ENCODE assay signal across 14 cellular contexts in genomic region chr3:49566312-49566711, GRCh38. TPM values are rescaled to one million over a fixed set of nuclear protein-coding genes. Genes with fewer than 3 reads are reported as not detected.
A peak's percentile ranks its signal among the peaks of the same experiment; 100 is the strongest.
DNase-seq lines count a peak whose midpoint lies in the region; ATAC-seq, FAIRE-seq and TF ChIP-seq lines count a peak whose summit lies in the region.
"Had no signal": no experiment of that assay in that cellular context is flagged by ENCODE, and none has a peak within 500 bp of the region (broad histone marks: within the 10 kb centered on the region; RNA-seq: fewer than 3 reads in every experiment).

No MANE protein-coding gene starts in this region.

- DNase-seq in IMR-90, result no peak
- peak; percentile 2 for DNase-seq in astrocyte (ENCODE audit: low read depth)
- DNase-seq in hepatocyte (ENCODE audit: low spot score), result no peak
- DNase-seq in immature natural killer cell, result no peak
- DNase-seq in NCI-H524 (lab: John Stamatoyannopoulos, UW), result no peak
- DNase-seq: activated B cell treated with CpG ODN at 0.5 μM for 24 hours; central memory CD4-positive, alpha-beta T cell; left cardiac atrium had no signal

- H3K27ac ChIP-seq in DOHH2 (ENCODE audit: low read depth, low read length) (no peak overlapping the region), IMR-90 (ENCODE audit: insufficient read depth, low read length) (no peak overlapping the region), astrocyte (ENCODE audit: low read depth, low read length) (no peak overlapping the region), liver (ENCODE audit: low read depth in 1 of 2, low read length in 2 of 2) (no peak overlapping the region), hepatocyte (no peak overlapping the region)
- H3K27ac ChIP-seq: neutrophil had no signal

- no peak overlapping the region for H3K4me3 Mint-ChIP-seq in astrocyte (ENCODE audit: unreplicated experiment)
- H3K4me3 Mint-ChIP-seq in immature natural killer cell, result no peak overlapping the region
- H3K4me3 Mint-ChIP-seq: activated B cell treated with CpG ODN at 0.5 μM for 24 hours had no signal

- TF ChIP-seq RAD21 in IMR-90 (IDR thresholded peaks at IDR 0.05; ENCODE audit: low read length) (0 out of 2 replicates have a peak, but pooled peaks have one; percentile 20), liver (IDR thresholded peaks at IDR 0.05) (peak in 1 of 2 donors; percentile 58)

- H3K4me3 ChIP-seq in DOHH2 (ENCODE audit: low read length), result no peak overlapping the region
- H3K4me3 ChIP-seq in IMR-90 (ENCODE audit: insufficient read depth, low read depth, low read length), result no peak overlapping the region
- no peak overlapping the region for H3K4me3 ChIP-seq in astrocyte (ENCODE audit: insufficient read depth, low read depth, low read length)
- H3K4me3 ChIP-seq in liver (ENCODE audit: low read depth in 1 of 3, low read length in 3 of 3), result no peak overlapping the region
- no peak overlapping the region for H3K4me3 ChIP-seq in hepatocyte

- H2AK9ac ChIP-seq in IMR-90 (replicated peaks; ENCODE audit: low read depth, low read length, poor library complexity), result no peak overlapping the region

- no peaks in the 10 kb centered on the region for H3F3A ChIP-seq in DOHH2 (ENCODE audit: control insufficient read depth, insufficient read depth)

- no peak overlapping the region for H2BK120ac ChIP-seq in IMR-90 (ENCODE audit: low read depth, low read length)

- no peak for FAIRE-seq in astrocyte (lab: Jason Lieb, UNC)

- H3K4me1 ChIP-seq in DOHH2 (ENCODE audit: control insufficient read depth, low read length) (no peaks in the 10 kb centered on the region), IMR-90 (ENCODE audit: control insufficient read depth, insufficient read depth, low read length) (no peaks in the 10 kb centered on the region), astrocyte (ENCODE audit: insufficient read depth, low read length) (no peaks in the 10 kb centered on the region), liver (ENCODE audit: control insufficient read depth in 4 of 4, insufficient read depth in 4 of 4, low read length in 3 of 4) (peaks cover 2 to 9% (median 6%) of the 10 kb centered on the region in 4 donors), hepatocyte (ENCODE audit: insufficient read depth) (no peaks in the 10 kb centered on the region)

- H4K5ac ChIP-seq in IMR-90 (ENCODE audit: low read depth, low read length), result no peak overlapping the region

- dilution Hi-C loops in IMR-90 (cut with HindIII; ENCODE audit: low sequenced_read_pairs, unreplicated experiment), result no loop called here

- H3K4me2 ChIP-seq in DOHH2 (ENCODE audit: low read length), result no peak overlapping the region
- no peak overlapping the region for H3K4me2 ChIP-seq in IMR-90 (ENCODE audit: low read depth, low read length)
- H3K4me2 ChIP-seq in astrocyte (ENCODE audit: low read length), result no peak overlapping the region
- H3K4me2 ChIP-seq in hepatocyte, result no peak overlapping the region

- no TSS peak for BruUV-seq in IMR-90 (replicated peaks; lab: Mats Ljungman, UMichigan)

- H3K9me3 ChIP-seq in DOHH2 (ENCODE audit: control insufficient read depth, insufficient read depth, low read length) (no peaks in the 10 kb centered on the region), IMR-90 (ENCODE audit: control insufficient read depth, insufficient read depth, low read length) (no peaks in the 10 kb centered on the region), astrocyte (ENCODE audit: insufficient read depth, low read depth, low read length) (no peaks in the 10 kb centered on the region), liver (ENCODE audit: control insufficient read depth in 4 of 4, low read length in 3 of 4) (no peaks in the 10 kb centered on the region), hepatocyte (ENCODE audit: low read depth) (no peaks in the 10 kb centered on the region)
- H3K9me3 ChIP-seq: neutrophil had no signal

- no peak overlapping the region for H2BK5ac ChIP-seq in IMR-90 (ENCODE audit: low read depth, low read length, poor library complexity, severe bottlenecking)

- peaks cover 15% of the 10 kb centered on the region for H3K27me3 Mint-ChIP-seq in astrocyte (ENCODE audit: low read depth, unreplicated experiment)
- H3K27me3 Mint-ChIP-seq in immature natural killer cell (ENCODE audit: low read depth in 3 of 3), result peaks cover 4 to 7% (median 4%) of the 10 kb centered on the region in 3 donors

- no peak overlapping the region for H3K14ac ChIP-seq in IMR-90 (replicated peaks; ENCODE audit: low read depth, low read length)

- POLR2A ChIA-PET in IMR-90 (lab: Charles Lee; ENCODE audit: unreplicated experiment), result interaction anchor here (0.7 kb wide), 1 partner anchor 40 kb away, joined by 9 read pairs; no protein-coding TSS in a partner anchor

- no peak overlapping the region for H4K8ac ChIP-seq in IMR-90 (ENCODE audit: low read depth in 2 of 2, low read length in 2 of 2)

- no peak for ATAC-seq in IMR-90 (ENCODE audit: low read depth)
- no peak for ATAC-seq in HG03457 (IDR thresholded peaks at IDR 0.05; ENCODE audit: unreplicated experiment)
- ATAC-seq: esophagus mucosa, left cardiac atrium had no signal

- H3K36me3 ChIP-seq in DOHH2 (ENCODE audit: control insufficient read depth, low read length) (no peaks in the 10 kb centered on the region), IMR-90 (ENCODE audit: control insufficient read depth, insufficient read depth, low read length) (no peaks in the 10 kb centered on the region), astrocyte (ENCODE audit: insufficient read depth, low read length) (no peaks in the 10 kb centered on the region), liver (ENCODE audit: control insufficient read depth in 4 of 4, insufficient read depth in 3 of 4, low read depth in 1 of 4, low read length in 3 of 4) (no peaks in the 10 kb centered on the region), hepatocyte (replicated peaks; ENCODE audit: insufficient read depth, low read depth) (no peaks in the 10 kb centered on the region)
- H3K36me3 ChIP-seq: neutrophil had no signal

- H2AK5ac ChIP-seq in IMR-90 (ENCODE audit: low read depth, low read length), result no peak overlapping the region

- no peaks in the 10 kb centered on the region for H3K9me2 ChIP-seq in DOHH2 (replicated peaks; ENCODE audit: control insufficient read depth, low read length)
- H3K9me2 ChIP-seq in hepatocyte (replicated peaks; ENCODE audit: insufficient read depth), result no peaks in the 10 kb centered on the region

- CTCF ChIA-PET in IMR-90 (lab: Yijun Ruan, JAX), result no interaction called here

- H3K9me3 Mint-ChIP-seq in astrocyte (ENCODE audit: unreplicated experiment) (peaks cover 3% of the 10 kb centered on the region), immature natural killer cell (peaks cover 0 to 1% (median 0%) of the 10 kb centered on the region in 6 donors)
- H3K9me3 Mint-ChIP-seq: activated B cell treated with CpG ODN at 0.5 μM for 24 hours had no signal

- H2AFZ ChIP-seq in IMR-90 (replicated peaks; ENCODE audit: low read length, poor library complexity) (no peak overlapping the region), astrocyte (ENCODE audit: low read depth, low read length) (no peak overlapping the region), hepatocyte (no peak overlapping the region)

- no peak overlapping the region for H3K27ac Mint-ChIP-seq in astrocyte (ENCODE audit: unreplicated experiment)
- no peak overlapping the region for H3K27ac Mint-ChIP-seq in immature natural killer cell
- H3K27ac Mint-ChIP-seq: activated B cell treated with CpG ODN at 0.5 μM for 24 hours had no signal

- no peaks in the 10 kb centered on the region for H3K4me1 Mint-ChIP-seq in astrocyte (ENCODE audit: low read depth, unreplicated experiment)
- no peaks in the 10 kb centered on the region for H3K4me1 Mint-ChIP-seq in immature natural killer cell
- H3K4me1 Mint-ChIP-seq: activated B cell treated with CpG ODN at 0.5 μM for 24 hours had no signal

- WGBS in IMR-90 (ENCODE audit: extremely low coverage in 2 of 2, insufficient read length in 1 of 2), 2 experiments, result 60% methylated on average over 1 of the region's 2 CpGs; no CpG with 5 or more reads in 1 of the 2 experiments
- 85% methylated on average over 2 of the region's 2 CpGs for WGBS in liver
- 83% methylated on average over 2 of the region's 2 CpGs for WGBS in hepatocyte (ENCODE audit: low lambda C conversion rate, missing lambda C conversion rate)

- intact Hi-C loops in IMR-90 (cut with micrococcal nuclease), result loop anchor here (1.0 to 5.0 kb wide), 2 partner anchors 51 to 105 kb away; no protein-coding TSS in a partner anchor

- no peak overlapping the region for H3K56ac ChIP-seq in IMR-90 (ENCODE audit: extremely low read depth, insufficient read depth, low read length)

- H3K27me3 ChIP-seq in DOHH2 (ENCODE audit: control insufficient read depth, low read length) (peaks cover 21% of the 10 kb centered on the region; the same call in 1 of the 2 replicates), IMR-90 (ENCODE audit: control insufficient read depth, insufficient read depth, low read length) (peaks cover 45% of the 10 kb centered on the region), astrocyte (ENCODE audit: insufficient read depth, low read length) (no peaks in the 10 kb centered on the region), liver (ENCODE audit: control insufficient read depth in 4 of 4, insufficient read depth in 4 of 4, low read length in 3 of 4) (no peaks in the 10 kb centered on the region), hepatocyte (peaks cover 5% of the 10 kb centered on the region)

- TF ChIP-seq CTCF in DOHH2 (IDR thresholded peaks at IDR 0.05; ENCODE audit: low read depth, low read length, poor library complexity, severe bottlenecking) (peak; percentile 57), IMR-90 (conservative IDR thresholded peaks at IDR 0.05; ENCODE audit: low read depth, low read length) (peak; percentile 27; the same call in 1 of the 2 replicates), astrocyte (IDR thresholded peaks at IDR 0.05; ENCODE audit: insufficient read depth, low read depth, low read length) (no peak), liver (IDR thresholded peaks at IDR 0.05; ENCODE audit: low read depth, low read length, missing input control) (peak; percentile 5), hepatocyte (IDR thresholded peaks at IDR 0.05; ENCODE audit: poor library complexity) (no peak)

- no peak for TF ChIP-seq POLR2A in IMR-90 (IDR thresholded peaks at IDR 0.05; ENCODE audit: low read depth, low read length)

- no peak overlapping the region for H3K18ac ChIP-seq in IMR-90 (ENCODE audit: low read depth, low read length)

- H3K36me3 Mint-ChIP-seq in astrocyte (ENCODE audit: low read depth, unreplicated experiment) (no peaks in the 10 kb centered on the region), immature natural killer cell (no peaks in the 10 kb centered on the region)

- H4K20me1 ChIP-seq in DOHH2 (ENCODE audit: control insufficient read depth, insufficient read depth, low read depth, low read length) (no peaks in the 10 kb centered on the region), IMR-90 (ENCODE audit: insufficient read depth, low read length) (no peaks in the 10 kb centered on the region), astrocyte (ENCODE audit: insufficient read depth, low read length) (no peaks in the 10 kb centered on the region), hepatocyte (ENCODE audit: insufficient read depth, poor library complexity, severe bottlenecking) (no peaks in the 10 kb centered on the region)

- H3K4ac ChIP-seq in IMR-90 (ENCODE audit: low read depth, low read length), result no peak overlapping the region

- H3K79me2 ChIP-seq in DOHH2 (ENCODE audit: control insufficient read depth, low read length), result no peaks in the 10 kb centered on the region
- no peaks in the 10 kb centered on the region for H3K79me2 ChIP-seq in astrocyte (ENCODE audit: insufficient read depth, low read length)
- H3K79me2 ChIP-seq in hepatocyte, result no peaks in the 10 kb centered on the region

- 0 out of 2 replicates have a peak, but pooled peaks cover 2% of the 10 kb centered on the region for H3K9me1 ChIP-seq in IMR-90 (ENCODE audit: insufficient read depth, low read length)

- H2BK20ac ChIP-seq in IMR-90 (ENCODE audit: low read depth, low read length), result no peak overlapping the region

- in situ Hi-C loops in IMR-90 (cut with MboI; ENCODE audit: low sequenced_read_pairs), result no loop called here

- H3K23ac ChIP-seq in IMR-90 (ENCODE audit: low read depth, low read length), result no peak overlapping the region

- H4K91ac ChIP-seq in IMR-90 (ENCODE audit: insufficient read depth, low read depth, low read length), result no peak overlapping the region

- no peak overlapping the region for H2BK15ac ChIP-seq in IMR-90 (ENCODE audit: low read depth, low read length)

- H3K79me1 ChIP-seq in IMR-90 (ENCODE audit: low read depth in 1 of 2, low read length in 2 of 2), result no peaks in the 10 kb centered on the region

- H3K9ac ChIP-seq in IMR-90 (ENCODE audit: low read depth, low read length) (no peak overlapping the region), astrocyte (ENCODE audit: low read length) (no peak overlapping the region), liver (ENCODE audit: low read depth in 1 of 2, low read length in 2 of 2) (no peak overlapping the region)

RNA-seq across cellular contexts. Expression of gene BSN, which starts 12.0 kb away (rescaled TPM):
- total RNA-seq in IMR-90 (2012; rRNA removed), result under 0.01 TPM in 2 replicates
- polyA plus RNA-seq in IMR-90 (2012; rRNA removed), result 0.03 and 0.04 TPM in 2 replicates
- under 0.01 and 0.02 TPM in 2 replicates for polyA plus RNA-seq in IMR-90 (2012; cell fraction: cytosol; rRNA removed)
- polyA plus RNA-seq in IMR-90 (2012; cell fraction: nucleus; rRNA removed; ENCODE audit: low replicate concordance), result 0.03 and 0.04 TPM in 2 replicates
- total RNA-seq in astrocyte, result 0.75 and 0.86 TPM in 2 replicates
- total RNA-seq in liver, result under 1 TPM; 0.42 to 0.67 TPM
- polyA plus RNA-seq in liver, result under 1 TPM; 0.32 to 0.38 TPM
- 0.16 and 0.37 TPM in 2 replicates for total RNA-seq in hepatocyte
- 0.44 and 0.66 TPM in 2 replicates for polyA plus RNA-seq in hepatocyte
- polyA plus RNA-seq in immature natural killer cell, result under 1 TPM in 1 of 3 donors, not detected in 2; 0.42 TPM
- total RNA-seq: HT-29 had no signal

Comparison
In these comparisons a context has a peak if more than half of its experiments do, and no peak if none do; other contexts are left out.
1. CTCF ChIP-seq: peak in DOHH2 (single experiment), IMR-90 (single experiment) and liver (single experiment); none in astrocyte (single experiment) and hepatocyte (single experiment).